In the genomic region with DNA sequence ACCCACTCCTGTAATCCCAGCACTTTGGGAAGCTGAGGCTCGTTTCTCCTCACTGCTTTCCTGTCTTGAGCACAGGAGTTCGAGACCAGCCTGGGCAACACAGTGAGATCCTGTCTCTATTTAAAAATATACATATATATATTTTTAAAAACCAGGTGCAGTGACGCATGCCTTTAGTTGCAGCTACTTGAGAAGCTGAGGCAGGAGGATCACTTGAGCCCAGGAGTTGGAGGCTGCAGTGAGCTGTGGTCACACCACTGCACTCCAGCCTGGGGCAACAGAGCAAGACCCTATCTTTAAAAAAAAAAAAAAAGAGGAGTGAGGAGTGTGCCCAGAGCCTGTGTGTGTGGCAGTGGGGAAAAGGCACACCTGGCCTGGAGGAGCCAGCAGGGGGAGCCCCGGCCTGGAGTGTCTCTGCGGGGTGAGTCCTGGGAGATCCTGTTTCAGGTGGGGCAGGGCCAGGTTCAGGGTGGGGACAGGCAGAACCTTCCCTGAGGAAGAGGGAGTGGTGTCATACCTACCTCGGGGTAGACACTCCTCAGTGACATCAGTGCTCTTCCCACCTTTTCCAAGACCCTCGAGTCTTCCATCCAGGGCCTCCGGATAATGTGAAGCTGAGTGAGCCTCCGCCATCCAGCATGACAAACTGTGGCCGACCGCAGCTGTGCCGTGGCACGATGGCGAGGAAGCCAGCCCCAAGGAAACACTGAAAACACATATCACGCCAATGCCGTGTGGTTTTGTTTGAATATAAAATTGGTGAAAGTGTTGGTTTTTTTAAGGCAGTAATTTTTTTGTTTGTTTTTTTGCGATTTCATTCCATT, we compare ENCODE assay signal across 8 cellular contexts. TPM values are rescaled to one million over a fixed set of nuclear protein-coding genes. Genes with fewer than 3 reads are reported as not detected.
DNase-seq lines count a peak whose midpoint lies in the region; ATAC-seq, FAIRE-seq and TF ChIP-seq lines count a peak whose summit lies in the region.

No MANE protein-coding gene starts in this region.

- H3K4me3 ChIP-seq in GM12878 (no peak overlapping the region), left lung (no peak overlapping the region)

- peak; percentile 61 for TF ChIP-seq RAD21 in GM12878 (IDR thresholded peaks at IDR 0.05; ENCODE audit: insufficient read depth, low read depth, low read length)

- FAIRE-seq in GM12878 (lab: Jason Lieb, UNC), result no peak

- TF ChIP-seq POLR2A in GM12878 (IDR thresholded peaks at IDR 0.05; ENCODE audit: low read depth, low read length), result no peak

- SMC1A ChIA-PET in GM12878 (lab: Charles Lee; ENCODE audit: uncharacterized antibody, unreplicated experiment), result interaction anchor here (0.7 to 1.8 kb wide), 3 partner anchors 21 to 43 kb away, joined by 3 to 4 read pairs (median 4); a partner anchor contains a TSS

- no peaks in the 10 kb centered on the region for H3K9me3 Mint-ChIP-seq in T-cell
- H3K9me3 Mint-ChIP-seq in stimulated activated naive CD8-positive, alpha-beta T cell treated with anti-CD3 and anti-CD28 coated beads, Interleukin-15, amount 100 ng/mL, for 72 hours, result no peaks in the 10 kb centered on the region

- H3K4me1 ChIP-seq in GM12878 (ENCODE audit: control insufficient read depth, insufficient read depth, low read length), result no peaks in the 10 kb centered on the region
- H3K4me1 ChIP-seq in left lung, result peaks cover 4 to 5% of the 10 kb centered on the region in 2 donors

- TF ChIP-seq EP300 in GM12878 (IDR thresholded peaks at IDR 0.05; ENCODE audit: borderline replicate concordance in 1 of 2, control insufficient read depth in 1 of 2, low read depth in 2 of 2, low read length in 2 of 2), result no peak

- no peaks in the 10 kb centered on the region for H3K27me3 ChIP-seq in GM12878 (replicated peaks in 1 of 2; ENCODE audit: control insufficient read depth in 2 of 2, insufficient read depth in 2 of 2, low read length in 1 of 2)
- H3K27me3 ChIP-seq in left lung, result no peaks in the 10 kb centered on the region

- H3K27ac ChIP-seq in GM12878 (ENCODE audit: control insufficient read depth, insufficient read depth) (no peak overlapping the region), left lung (no peak overlapping the region)

- peak; percentile 52 to 71 (median 69) for TF ChIP-seq CTCF in GM12878 (IDR thresholded peaks at IDR 0.05 in 2 of 3, conservative IDR thresholded peaks at IDR 0.05 in 1 of 3; ENCODE audit: control insufficient read depth in 2 of 3, extremely low read depth in 1 of 3, insufficient read depth in 1 of 3, low read depth in 3 of 3, low read length in 3 of 3)
- TF ChIP-seq CTCF in left lung (IDR thresholded peaks at IDR 0.05), result peak; percentile 46 to 55

- H3K9me3 ChIP-seq in GM12878 (replicated peaks; ENCODE audit: control insufficient read depth, insufficient read depth, low read length) (no peaks in the 10 kb centered on the region), left lung (no peaks in the 10 kb centered on the region)

- BruUV-seq in GM12878 (replicated peaks; lab: Mats Ljungman, UMichigan), result no TSS peak

- WGBS in GM12878 (ENCODE audit: insufficient coverage, insufficient replicate concordance, low lambda C conversion rate, missing lambda C conversion rate), result 89% methylated on average over 17 of the region's 17 CpGs

- peaks cover 32% of the 10 kb centered on the region for H3K36me3 Mint-ChIP-seq in T-cell

- peaks cover 12 to 32% of the 10 kb centered on the region in 2 experiments; a peak in 3 of 4 replicates for H3K36me3 ChIP-seq in GM12878 (ENCODE audit: control insufficient read depth in 2 of 2, insufficient read depth in 2 of 2, low read length in 1 of 2)
- H3K36me3 ChIP-seq in left lung, result peaks cover 0 to 82% of the 10 kb centered on the region in 2 donors

- POLR2A ChIA-PET in T-cell (lab: Charles Lee), result interaction anchor here in 1 of 2 donors (0.6 kb wide), 1 partner anchor 57 kb away, joined by 3 read pairs; no protein-coding TSS in a partner anchor
- POLR2A ChIA-PET in GM12878 (lab: Charles Lee), result interaction anchor here (0.6 kb wide), 1 partner anchor 557 kb away, joined by 4 read pairs; no protein-coding TSS in a partner anchor

- no peaks in the 10 kb centered on the region for H3K4me1 Mint-ChIP-seq in T-cell
- H3K4me1 Mint-ChIP-seq in stimulated activated naive CD8-positive, alpha-beta T cell treated with anti-CD3 and anti-CD28 coated beads, Interleukin-15, amount 100 ng/mL, for 72 hours, result peaks cover 24% of the 10 kb centered on the region

- H2AFZ ChIP-seq in GM12878 (ENCODE audit: control insufficient read depth, low read depth, low read length), result no peak overlapping the region

- no peaks in the 10 kb centered on the region for H3K79me2 ChIP-seq in GM12878 (ENCODE audit: control insufficient read depth, insufficient read depth, low read length)

- no peak overlapping the region for H3K9ac ChIP-seq in GM12878 (ENCODE audit: control insufficient read depth, insufficient read depth, low read length)

- ATAC-seq in T-cell (replicated peaks in 1 of 4), result peak; percentile 88 to 95 (median 93)
- peak; percentile 96 for ATAC-seq in GM12878
- ATAC-seq in left lung, result peak; percentile 75
- peak; percentile 81 for ATAC-seq in stimulated activated naive CD8-positive, alpha-beta T cell treated with anti-CD3 and anti-CD28 coated beads, Interleukin-15, amount 100 ng/mL, for 72 hours
- ATAC-seq in HG03469 (IDR thresholded peaks at IDR 0.05; ENCODE audit: unreplicated experiment), result no peak

- RAD21 ChIA-PET in GM12878 (lab: Charles Lee; ENCODE audit: unreplicated experiment), result interaction anchor here (0.6 to 2.2 kb wide), 4 partner anchors 21 to 50 kb away, joined by 3 to 7 read pairs (median 4); a partner anchor contains a TSS

- CTCF ChIA-PET in T-cell (lab: Charles Lee), result interaction anchor here (0.6 to 1.4 kb wide), 4 partner anchors 40 to 465 kb away, joined by 3 to 7 read pairs (median 3); a partner anchor contains a TSS
- CTCF ChIA-PET in GM12878 (lab: Yijun Ruan, JAX), result interaction anchor here (0.6 to 4.0 kb wide), 13 partner anchors 13 to 764 kb away, joined by 3 to 31 read pairs (median 3); a partner anchor contains a TSS

- H3K27me3 Mint-ChIP-seq in T-cell, result no peaks in the 10 kb centered on the region
- no peaks in the 10 kb centered on the region for H3K27me3 Mint-ChIP-seq in stimulated activated naive CD8-positive, alpha-beta T cell treated with anti-CD3 and anti-CD28 coated beads, Interleukin-15, amount 100 ng/mL, for 72 hours

- intact Hi-C loops in GM12878 (cut with micrococcal nuclease; ENCODE audit: unreplicated experiment), result loop anchor here (1.0 kb wide), 1 partner anchor 22 kb away; no protein-coding TSS in a partner anchor
- intact Hi-C loops in left lung (cut with DNase I), result no loop called here

- in situ Hi-C loops in GM12878 (cut with MboI), result no loop called here

- DNase-seq in NCI-H2196 (lab: John Stamatoyannopoulos, UW; ENCODE audit: unreplicated experiment), result peak; percentile 37
- DNase-seq in NCI-H2196 treated with DMSO at 0.1 percent for 48 hours (lab: John Stamatoyannopoulos, UW; ENCODE audit: unreplicated experiment), result no peak
- DNase-seq in T-cell, result peak in 33 of 34 experiments; percentile 36 to 77 (median 61)
- DNase-seq in GM12878 (ENCODE audit: low read depth, low spot score), result no peak
- DNase-seq in left lung, result peak in 1 of 2 donors; percentile 89
- peak; percentile 33 to 50 for DNase-seq in stimulated activated naive CD8-positive, alpha-beta T cell treated with anti-CD3 and anti-CD28 coated beads, Interleukin-15, amount 100 ng/mL, for 72 hours
- no peak for DNase-seq in epidermal melanocyte (ENCODE audit: insufficient read length, low spot score)

- no peak overlapping the region for H3K4me2 ChIP-seq in GM12878 (ENCODE audit: control insufficient read depth, insufficient read depth)

- H4K20me1 ChIP-seq in GM12878 (ENCODE audit: control insufficient read depth, insufficient read depth), result no peaks in the 10 kb centered on the region

- no peak overlapping the region for H3K27ac Mint-ChIP-seq in T-cell
- H3K27ac Mint-ChIP-seq in stimulated activated naive CD8-positive, alpha-beta T cell treated with anti-CD3 and anti-CD28 coated beads, Interleukin-15, amount 100 ng/mL, for 72 hours, result peak overlapping the region in 1 of 2 donors; percentile 37

- no peak overlapping the region for H3K4me3 Mint-ChIP-seq in T-cell
- no peak overlapping the region for H3K4me3 Mint-ChIP-seq in stimulated activated naive CD8-positive, alpha-beta T cell treated with anti-CD3 and anti-CD28 coated beads, Interleukin-15, amount 100 ng/mL, for 72 hours

RNA-seq across cellular contexts. Expression of a gene that starts 9.0 kb away (rescaled TPM):
- total RNA-seq in T-cell (100 to 1,000 TPM; 131 to 232 (median 203) TPM), GM12878 (2014; rRNA removed) (719 and 762 TPM in 2 replicates), GM12878 (2014; rRNA removed; fragmentation: Illumina TruSeq; extraction: Trizol) (170 and 199 TPM in 2 replicates), GM12878 (2021) (368 and 403 TPM in 2 replicates), left lung (100 to 1,000 TPM; 280 to 311 TPM)
- 141 and 182 TPM in 2 replicates for total RNA-seq in GM12878 (2013; cell fraction: nucleolus; rRNA removed)
- 363 TPM for polyA plus RNA-seq in GM12878 (2011; ENCODE audit: low read depth)
- polyA plus RNA-seq in GM12878 (2011; rRNA removed) (314 and 406 TPM in 2 replicates), GM12878 (2014; fragmentation: Illumina TruSeq; extraction: Trizol) (91.0 and 148 TPM in 2 replicates), GM12878 (2014; fragmentation: Nextera tagmentation; extraction: Ambion mirVana) (100 to 1,000 TPM in 1 of 2 experiments, 10 to 100 TPM in 1; 14.1 to 135 TPM), GM12878 (2014; rRNA removed) (628 and 811 TPM in 2 replicates), GM12878 (2016; fragmentation: Nextera tagmentation; extraction: Ambion mirVana) (100 to 1,000 TPM; 577 to 598 TPM)
- polyA plus RNA-seq in GM12878 (2011; cell fraction: cytosol; rRNA removed), result 858 and 1,050 TPM in 2 replicates
- polyA plus RNA-seq in GM12878 (2011; cell fraction: nucleus; rRNA removed), result 603 and 732 TPM in 2 replicates
- polyA plus RNA-seq in GM12878 (2012), result 639 and 642 TPM in 2 replicates
- polyA minus RNA-seq in GM12878 (2011; rRNA and poly(A)+ RNA removed), result 194 and 384 TPM in 2 replicates
- polyA minus RNA-seq in GM12878 (2011; cell fraction: cytosol; rRNA and poly(A)+ RNA removed), result 199 and 205 TPM in 2 replicates
- 112 and 162 TPM in 2 replicates for polyA minus RNA-seq in GM12878 (2011; cell fraction: nucleus; rRNA and poly(A)+ RNA removed)

RNA-seq across cellular contexts. Expression of a gene that starts 39.8 kb away (rescaled TPM):
- total RNA-seq in T-cell, result 10 to 100 TPM; 30.6 to 49.1 (median 40.4) TPM
- total RNA-seq in GM12878 (2013; cell fraction: nucleolus; rRNA removed), result 20.4 and 22.1 TPM in 2 replicates
- total RNA-seq in GM12878 (2014; rRNA removed), result 60.3 and 72.2 TPM in 2 replicates
- total RNA-seq in GM12878 (2014; rRNA removed; fragmentation: Illumina TruSeq; extraction: Trizol), result 55.8 and 56.6 TPM in 2 replicates
- total RNA-seq in GM12878 (2021), result 71.6 and 81.4 TPM in 2 replicates
- polyA plus RNA-seq in GM12878 (2011; ENCODE audit: low read depth), result 43.8 TPM
- 26.4 and 42.3 TPM in 2 replicates for polyA plus RNA-seq in GM12878 (2011; rRNA removed)
- polyA plus RNA-seq in GM12878 (2011; cell fraction: cytosol; rRNA removed), result 66.1 and 67.0 TPM in 2 replicates
- polyA plus RNA-seq in GM12878 (2011; cell fraction: nucleus; rRNA removed), result 46.8 and 50.3 TPM in 2 replicates
- 46.8 and 51.9 TPM in 2 replicates for polyA plus RNA-seq in GM12878 (2012)
- polyA plus RNA-seq in GM12878 (2014; fragmentation: Illumina TruSeq; extraction: Trizol), result 53.6 and 72.1 TPM in 2 replicates
- polyA plus RNA-seq in GM12878 (2014; fragmentation: Nextera tagmentation; extraction: Ambion mirVana), result 100 to 1,000 TPM; 102 to 103 TPM
- 52.1 and 58.1 TPM in 2 replicates for polyA plus RNA-seq in GM12878 (2014; rRNA removed)
- polyA plus RNA-seq in GM12878 (2016; fragmentation: Nextera tagmentation; extraction: Ambion mirVana), result 100 to 1,000 TPM; 136 to 152 TPM
- polyA minus RNA-seq in GM12878 (2011; rRNA and poly(A)+ RNA removed), result 48.4 and 52.9 TPM in 2 replicates
- polyA minus RNA-seq in GM12878 (2011; cell fraction: cytosol; rRNA and poly(A)+ RNA removed), result 15.5 and 18.6 TPM in 2 replicates
- 17.2 and 29.0 TPM in 2 replicates for polyA minus RNA-seq in GM12878 (2011; cell fraction: nucleus; rRNA and poly(A)+ RNA removed)
- total RNA-seq in left lung, result 100 to 1,000 TPM; 142 to 158 TPM

RNA-seq across cellular contexts. Expression of a gene that starts 42.9 kb away (rescaled TPM):
- total RNA-seq in T-cell, result 10 to 100 TPM; 48.1 to 75.7 (median 67.4) TPM
- total RNA-seq in GM12878 (2013; cell fraction: nucleolus; rRNA removed), result 9.5 and 11.1 TPM in 2 replicates
- total RNA-seq in GM12878 (2014; rRNA removed), result 35.9 and 37.8 TPM in 2 replicates
- 94.9 and 107 TPM in 2 replicates for total RNA-seq in GM12878 (2014; rRNA removed; fragmentation: Illumina TruSeq; extraction: Trizol)
- 111 and 114 TPM in 2 replicates for total RNA-seq in GM12878 (2021)
- 68.1 TPM for polyA plus RNA-seq in GM12878 (2011; ENCODE audit: low read depth)
- 30.5 and 48.4 TPM in 2 replicates for polyA plus RNA-seq in GM12878 (2011; rRNA removed)
- 28.5 and 38.4 TPM in 2 replicates for polyA plus RNA-seq in GM12878 (2011; cell fraction: cytosol; rRNA removed)
- 19.5 and 39.0 TPM in 2 replicates for polyA plus RNA-seq in GM12878 (2011; cell fraction: nucleus; rRNA removed)
- 94.4 and 117 TPM in 2 replicates for polyA plus RNA-seq in GM12878 (2012)
- polyA plus RNA-seq in GM12878 (2014; fragmentation: Illumina TruSeq; extraction: Trizol), result 132 and 200 TPM in 2 replicates
- 10 to 100 TPM in 1 of 2 experiments, 1 to 10 TPM in 1; 6.6 to 13.8 TPM for polyA plus RNA-seq in GM12878 (2014; fragmentation: Nextera tagmentation; extraction: Ambion mirVana)
- 60.6 and 76.4 TPM in 2 replicates for polyA plus RNA-seq in GM12878 (2014; rRNA removed)
- polyA plus RNA-seq in GM12878 (2016; fragmentation: Nextera tagmentation; extraction: Ambion mirVana), result 100 to 1,000 TPM in 1 of 2 experiments, 10 to 100 TPM in 1; 99.1 to 107 TPM
- polyA minus RNA-seq in GM12878 (2011; rRNA and poly(A)+ RNA removed), result 10.3 and 46.3 TPM in 2 replicates
- 8.9 and 9.8 TPM in 2 replicates for polyA minus RNA-seq in GM12878 (2011; cell fraction: cytosol; rRNA and poly(A)+ RNA removed)
- polyA minus RNA-seq in GM12878 (2011; cell fraction: nucleus; rRNA and poly(A)+ RNA removed), result 2.7 and 8.7 TPM in 2 replicates
- total RNA-seq in left lung, result 10 to 100 TPM; 68.5 to 87.8 TPM

RNA-seq across cellular contexts. Expression of a gene that starts 43.2 kb away (rescaled TPM):
- total RNA-seq in T-cell (100 to 1,000 TPM in 1 of 5 donors, 10 to 100 TPM in 4; 63.2 to 127 (median 82.3) TPM), GM12878 (2014; rRNA removed) (107 TPM in 2 replicates), GM12878 (2014; rRNA removed; fragmentation: Illumina TruSeq; extraction: Trizol) (131 and 143 TPM in 2 replicates), GM12878 (2021) (108 and 134 TPM in 2 replicates), left lung (10 to 100 TPM; 79.0 to 82.0 TPM)
- 18.3 and 21.9 TPM in 2 replicates for total RNA-seq in GM12878 (2013; cell fraction: nucleolus; rRNA removed)
- 88.1 TPM for polyA plus RNA-seq in GM12878 (2011; ENCODE audit: low read depth)
- polyA plus RNA-seq in GM12878 (2011; rRNA removed) (74.2 and 104 TPM in 2 replicates), GM12878 (2014; fragmentation: Illumina TruSeq; extraction: Trizol) (185 and 257 TPM in 2 replicates), GM12878 (2014; fragmentation: Nextera tagmentation; extraction: Ambion mirVana) (100 to 1,000 TPM; 125 to 127 TPM), GM12878 (2014; rRNA removed) (112 and 118 TPM in 2 replicates), GM12878 (2016; fragmentation: Nextera tagmentation; extraction: Ambion mirVana) (100 to 1,000 TPM; 301 to 317 TPM)
- polyA plus RNA-seq in GM12878 (2011; cell fraction: cytosol; rRNA removed), result 78.9 and 85.9 TPM in 2 replicates
- polyA plus RNA-seq in GM12878 (2011; cell fraction: nucleus; rRNA removed), result 42.2 and 44.8 TPM in 2 replicates
- polyA plus RNA-seq in GM12878 (2012), result 90.5 and 113 TPM in 2 replicates
- 41.5 and 60.5 TPM in 2 replicates for polyA minus RNA-seq in GM12878 (2011; rRNA and poly(A)+ RNA removed)
- 21.0 and 24.6 TPM in 2 replicates for polyA minus RNA-seq in GM12878 (2011; cell fraction: cytosol; rRNA and poly(A)+ RNA removed)
- 12.0 and 18.1 TPM in 2 replicates for polyA minus RNA-seq in GM12878 (2011; cell fraction: nucleus; rRNA and poly(A)+ RNA removed)

Comparison
In these comparisons a context has a peak if more than half of its experiments do, and no peak if none do; other contexts are left out.
1. DNase-seq: peak in NCI-H2196 (single experiment), T-cell (33 of 34) and stimulated activated naive CD8-positive, alpha-beta T cell treated with anti-CD3 and anti-CD28 coated beads, Interleukin-15, amount 100 ng/mL, for 72 hours (2 of 2); none in NCI-H2196 treated with DMSO at 0.1 percent for 48 hours (single experiment), GM12878 (single experiment) and epidermal melanocyte (single experiment).